ENCODE assay signal across 1 cellular context in genomic region chr10:103668351-103669242, GRCh38.
TF ChIP-seq lines count a peak whose summit lies in the region.

No MANE protein-coding gene starts in this region.

TF ChIP-seq in K562, 482 proteins besides CTCF, POLR2A, EP300 and RAD21 (continued from another document and continues in another):
- TF ChIP-seq ZNF280B (CRISPR knock-in tag; IDR thresholded peaks at IDR 0.05) (no peak), RBM14 (IDR thresholded peaks at IDR 0.05; ENCODE audit: borderline replicate concordance, insufficient read depth, low read depth, low read length) (no peak), MNT (conservative IDR thresholded peaks at IDR 0.05) (peak; percentile 60 to 73), ZNF253 (CRISPR knock-in tag; conservative IDR thresholded peaks at IDR 0.05) (no peak), SETDB1 (IDR thresholded peaks at IDR 0.05; ENCODE audit: low read length) (no peak), SMC3 (conservative IDR thresholded peaks at IDR 0.05; ENCODE audit: insufficient read depth, low read depth, low read length) (no peak), ARHGAP35 (IDR thresholded peaks at IDR 0.05; ENCODE audit: partially characterized antibody) (no peak), XRCC5 (IDR thresholded peaks at IDR 0.05; ENCODE audit: low read depth, low read length) (no peak), RBFOX2 (IDR thresholded peaks at IDR 0.05; ENCODE audit: low read depth, low read length) (peak; percentile 73), CBFA2T3 (IDR thresholded peaks at IDR 0.05) (peak; percentile 64), FIP1L1 (IDR thresholded peaks at IDR 0.05; ENCODE audit: low read depth, low read length, poor library complexity, severe bottlenecking) (no peak), E2F1 (CRISPR knock-in tag; IDR thresholded peaks at IDR 0.05) (no peak), ZNF449 (CRISPR knock-in tag; IDR thresholded peaks at IDR 0.05) (no peak), NRF1 (conservative IDR thresholded peaks at IDR 0.05 in 1 of 2, IDR thresholded peaks at IDR 0.05 in 1 of 2) (peak; percentile 84 to 88), ELF4 (CRISPR knock-in tag; IDR thresholded peaks at IDR 0.05) (no peak), MYBL2 (IDR thresholded peaks at IDR 0.05; ENCODE audit: low read depth) (no peak), MYBL2 (CRISPR knock-in tag; IDR thresholded peaks at IDR 0.05; ENCODE audit: borderline replicate concordance) (no peak), RFX7 (CRISPR knock-in tag; IDR thresholded peaks at IDR 0.05) (no peak), POLR2G (IDR thresholded peaks at IDR 0.05; ENCODE audit: low read depth, low read length) (peak; percentile 80), DMBX1 (CRISPR knock-in tag; IDR thresholded peaks at IDR 0.05; ENCODE audit: borderline replicate concordance) (no peak), ILF3 (IDR thresholded peaks at IDR 0.05; ENCODE audit: borderline replicate concordance) (no peak), KHSRP (IDR thresholded peaks at IDR 0.05) (no peak), CBFB (CRISPR knock-in tag; IDR thresholded peaks at IDR 0.05) (no peak; the same call in 1 of the 2 replicates), ZNF699 (CRISPR knock-in tag; IDR thresholded peaks at IDR 0.05; ENCODE audit: insufficient replicate concordance) (no peak), SMARCB1 (IDR thresholded peaks at IDR 0.05; ENCODE audit: insufficient read length, low read depth) (no peak), ELF1 (tag; IDR thresholded peaks at IDR 0.05) (no peak), ZNF140 (CRISPR knock-in tag; IDR thresholded peaks at IDR 0.05) (no peak), BMI1 (IDR thresholded peaks at IDR 0.05; ENCODE audit: low read length) (no peak), HSF4 (CRISPR knock-in tag; IDR thresholded peaks at IDR 0.05; ENCODE audit: borderline replicate concordance) (no peak), KLF16 (IDR thresholded peaks at IDR 0.05) (no peak), BHLHE40 (IDR thresholded peaks at IDR 0.05; ENCODE audit: low read length) (peak; percentile 4), CREB5 (CRISPR knock-in tag; IDR thresholded peaks at IDR 0.05) (no peak), ZC3H11A (IDR thresholded peaks at IDR 0.05; ENCODE audit: low read depth, low read length) (no peak), NONO (IDR thresholded peaks at IDR 0.05; ENCODE audit: low read depth in 2 of 2, low read length in 1 of 2) (no peak), PTBP1 (IDR thresholded peaks at IDR 0.05; ENCODE audit: low read depth, low read length) (no peak), KDM1A (IDR thresholded peaks at IDR 0.05) (no peak), TARDBP (IDR thresholded peaks at IDR 0.05) (0 out of 2 replicates have a peak, but pooled peaks have one; percentile 38), ZNF134 (CRISPR knock-in tag; conservative IDR thresholded peaks at IDR 0.05) (no peak), PYGO2 (tag; IDR thresholded peaks at IDR 0.05) (no peak), MEF2A (IDR thresholded peaks at IDR 0.05; ENCODE audit: control insufficient read depth, low read depth, low read length) (no peak), XRCC3 (IDR thresholded peaks at IDR 0.05) (no peak), CHD4 (IDR thresholded peaks at IDR 0.05; ENCODE audit: insufficient read depth, insufficient replicate concordance, low read depth, low read length, poor library complexity, severe bottlenecking) (no peak), DNMT1 (IDR thresholded peaks at IDR 0.05) (no peak), MAFF (IDR thresholded peaks at IDR 0.05; ENCODE audit: low read length) (no peak)
- TF ChIP-seq, protein P1, sequence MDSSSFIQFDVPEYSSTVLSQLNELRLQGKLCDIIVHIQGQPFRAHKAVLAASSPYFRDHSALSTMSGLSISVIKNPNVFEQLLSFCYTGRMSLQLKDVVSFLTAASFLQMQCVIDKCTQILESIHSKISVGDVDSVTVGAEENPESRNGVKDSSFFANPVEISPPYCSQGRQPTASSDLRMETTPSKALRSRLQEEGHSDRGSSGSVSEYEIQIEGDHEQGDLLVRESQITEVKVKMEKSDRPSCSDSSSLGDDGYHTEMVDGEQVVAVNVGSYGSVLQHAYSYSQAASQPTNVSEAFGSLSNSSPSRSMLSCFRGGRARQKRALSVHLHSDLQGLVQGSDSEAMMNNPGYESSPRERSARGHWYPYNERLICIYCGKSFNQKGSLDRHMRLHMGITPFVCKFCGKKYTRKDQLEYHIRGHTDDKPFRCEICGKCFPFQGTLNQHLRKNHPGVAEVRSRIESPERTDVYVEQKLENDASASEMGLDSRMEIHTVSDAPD (CRISPR knock-in tag; IDR thresholded peaks at IDR 0.05): no peak
- TF ChIP-seq, protein P2, sequence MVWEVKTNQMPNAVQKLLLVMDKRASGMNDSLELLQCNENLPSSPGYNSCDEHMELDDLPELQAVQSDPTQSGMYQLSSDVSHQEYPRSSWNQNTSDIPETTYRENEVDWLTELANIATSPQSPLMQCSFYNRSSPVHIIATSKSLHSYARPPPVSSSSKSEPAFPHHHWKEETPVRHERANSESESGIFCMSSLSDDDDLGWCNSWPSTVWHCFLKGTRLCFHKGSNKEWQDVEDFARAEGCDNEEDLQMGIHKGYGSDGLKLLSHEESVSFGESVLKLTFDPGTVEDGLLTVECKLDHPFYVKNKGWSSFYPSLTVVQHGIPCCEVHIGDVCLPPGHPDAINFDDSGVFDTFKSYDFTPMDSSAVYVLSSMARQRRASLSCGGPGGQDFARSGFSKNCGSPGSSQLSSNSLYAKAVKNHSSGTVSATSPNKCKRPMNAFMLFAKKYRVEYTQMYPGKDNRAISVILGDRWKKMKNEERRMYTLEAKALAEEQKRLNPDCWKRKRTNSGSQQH (CRISPR knock-in tag; IDR thresholded peaks at IDR 0.05): no peak
- TF ChIP-seq, protein P3, sequence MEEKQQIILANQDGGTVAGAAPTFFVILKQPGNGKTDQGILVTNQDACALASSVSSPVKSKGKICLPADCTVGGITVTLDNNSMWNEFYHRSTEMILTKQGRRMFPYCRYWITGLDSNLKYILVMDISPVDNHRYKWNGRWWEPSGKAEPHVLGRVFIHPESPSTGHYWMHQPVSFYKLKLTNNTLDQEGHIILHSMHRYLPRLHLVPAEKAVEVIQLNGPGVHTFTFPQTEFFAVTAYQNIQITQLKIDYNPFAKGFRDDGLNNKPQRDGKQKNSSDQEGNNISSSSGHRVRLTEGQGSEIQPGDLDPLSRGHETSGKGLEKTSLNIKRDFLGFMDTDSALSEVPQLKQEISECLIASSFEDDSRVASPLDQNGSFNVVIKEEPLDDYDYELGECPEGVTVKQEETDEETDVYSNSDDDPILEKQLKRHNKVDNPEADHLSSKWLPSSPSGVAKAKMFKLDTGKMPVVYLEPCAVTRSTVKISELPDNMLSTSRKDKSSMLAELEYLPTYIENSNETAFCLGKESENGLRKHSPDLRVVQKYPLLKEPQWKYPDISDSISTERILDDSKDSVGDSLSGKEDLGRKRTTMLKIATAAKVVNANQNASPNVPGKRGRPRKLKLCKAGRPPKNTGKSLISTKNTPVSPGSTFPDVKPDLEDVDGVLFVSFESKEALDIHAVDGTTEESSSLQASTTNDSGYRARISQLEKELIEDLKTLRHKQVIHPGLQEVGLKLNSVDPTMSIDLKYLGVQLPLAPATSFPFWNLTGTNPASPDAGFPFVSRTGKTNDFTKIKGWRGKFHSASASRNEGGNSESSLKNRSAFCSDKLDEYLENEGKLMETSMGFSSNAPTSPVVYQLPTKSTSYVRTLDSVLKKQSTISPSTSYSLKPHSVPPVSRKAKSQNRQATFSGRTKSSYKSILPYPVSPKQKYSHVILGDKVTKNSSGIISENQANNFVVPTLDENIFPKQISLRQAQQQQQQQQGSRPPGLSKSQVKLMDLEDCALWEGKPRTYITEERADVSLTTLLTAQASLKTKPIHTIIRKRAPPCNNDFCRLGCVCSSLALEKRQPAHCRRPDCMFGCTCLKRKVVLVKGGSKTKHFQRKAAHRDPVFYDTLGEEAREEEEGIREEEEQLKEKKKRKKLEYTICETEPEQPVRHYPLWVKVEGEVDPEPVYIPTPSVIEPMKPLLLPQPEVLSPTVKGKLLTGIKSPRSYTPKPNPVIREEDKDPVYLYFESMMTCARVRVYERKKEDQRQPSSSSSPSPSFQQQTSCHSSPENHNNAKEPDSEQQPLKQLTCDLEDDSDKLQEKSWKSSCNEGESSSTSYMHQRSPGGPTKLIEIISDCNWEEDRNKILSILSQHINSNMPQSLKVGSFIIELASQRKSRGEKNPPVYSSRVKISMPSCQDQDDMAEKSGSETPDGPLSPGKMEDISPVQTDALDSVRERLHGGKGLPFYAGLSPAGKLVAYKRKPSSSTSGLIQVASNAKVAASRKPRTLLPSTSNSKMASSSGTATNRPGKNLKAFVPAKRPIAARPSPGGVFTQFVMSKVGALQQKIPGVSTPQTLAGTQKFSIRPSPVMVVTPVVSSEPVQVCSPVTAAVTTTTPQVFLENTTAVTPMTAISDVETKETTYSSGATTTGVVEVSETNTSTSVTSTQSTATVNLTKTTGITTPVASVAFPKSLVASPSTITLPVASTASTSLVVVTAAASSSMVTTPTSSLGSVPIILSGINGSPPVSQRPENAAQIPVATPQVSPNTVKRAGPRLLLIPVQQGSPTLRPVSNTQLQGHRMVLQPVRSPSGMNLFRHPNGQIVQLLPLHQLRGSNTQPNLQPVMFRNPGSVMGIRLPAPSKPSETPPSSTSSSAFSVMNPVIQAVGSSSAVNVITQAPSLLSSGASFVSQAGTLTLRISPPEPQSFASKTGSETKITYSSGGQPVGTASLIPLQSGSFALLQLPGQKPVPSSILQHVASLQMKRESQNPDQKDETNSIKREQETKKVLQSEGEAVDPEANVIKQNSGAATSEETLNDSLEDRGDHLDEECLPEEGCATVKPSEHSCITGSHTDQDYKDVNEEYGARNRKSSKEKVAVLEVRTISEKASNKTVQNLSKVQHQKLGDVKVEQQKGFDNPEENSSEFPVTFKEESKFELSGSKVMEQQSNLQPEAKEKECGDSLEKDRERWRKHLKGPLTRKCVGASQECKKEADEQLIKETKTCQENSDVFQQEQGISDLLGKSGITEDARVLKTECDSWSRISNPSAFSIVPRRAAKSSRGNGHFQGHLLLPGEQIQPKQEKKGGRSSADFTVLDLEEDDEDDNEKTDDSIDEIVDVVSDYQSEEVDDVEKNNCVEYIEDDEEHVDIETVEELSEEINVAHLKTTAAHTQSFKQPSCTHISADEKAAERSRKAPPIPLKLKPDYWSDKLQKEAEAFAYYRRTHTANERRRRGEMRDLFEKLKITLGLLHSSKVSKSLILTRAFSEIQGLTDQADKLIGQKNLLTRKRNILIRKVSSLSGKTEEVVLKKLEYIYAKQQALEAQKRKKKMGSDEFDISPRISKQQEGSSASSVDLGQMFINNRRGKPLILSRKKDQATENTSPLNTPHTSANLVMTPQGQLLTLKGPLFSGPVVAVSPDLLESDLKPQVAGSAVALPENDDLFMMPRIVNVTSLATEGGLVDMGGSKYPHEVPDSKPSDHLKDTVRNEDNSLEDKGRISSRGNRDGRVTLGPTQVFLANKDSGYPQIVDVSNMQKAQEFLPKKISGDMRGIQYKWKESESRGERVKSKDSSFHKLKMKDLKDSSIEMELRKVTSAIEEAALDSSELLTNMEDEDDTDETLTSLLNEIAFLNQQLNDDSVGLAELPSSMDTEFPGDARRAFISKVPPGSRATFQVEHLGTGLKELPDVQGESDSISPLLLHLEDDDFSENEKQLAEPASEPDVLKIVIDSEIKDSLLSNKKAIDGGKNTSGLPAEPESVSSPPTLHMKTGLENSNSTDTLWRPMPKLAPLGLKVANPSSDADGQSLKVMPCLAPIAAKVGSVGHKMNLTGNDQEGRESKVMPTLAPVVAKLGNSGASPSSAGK (IDR thresholded peaks at IDR 0.05): peak; percentile 92
